In the genomic region with DNA sequence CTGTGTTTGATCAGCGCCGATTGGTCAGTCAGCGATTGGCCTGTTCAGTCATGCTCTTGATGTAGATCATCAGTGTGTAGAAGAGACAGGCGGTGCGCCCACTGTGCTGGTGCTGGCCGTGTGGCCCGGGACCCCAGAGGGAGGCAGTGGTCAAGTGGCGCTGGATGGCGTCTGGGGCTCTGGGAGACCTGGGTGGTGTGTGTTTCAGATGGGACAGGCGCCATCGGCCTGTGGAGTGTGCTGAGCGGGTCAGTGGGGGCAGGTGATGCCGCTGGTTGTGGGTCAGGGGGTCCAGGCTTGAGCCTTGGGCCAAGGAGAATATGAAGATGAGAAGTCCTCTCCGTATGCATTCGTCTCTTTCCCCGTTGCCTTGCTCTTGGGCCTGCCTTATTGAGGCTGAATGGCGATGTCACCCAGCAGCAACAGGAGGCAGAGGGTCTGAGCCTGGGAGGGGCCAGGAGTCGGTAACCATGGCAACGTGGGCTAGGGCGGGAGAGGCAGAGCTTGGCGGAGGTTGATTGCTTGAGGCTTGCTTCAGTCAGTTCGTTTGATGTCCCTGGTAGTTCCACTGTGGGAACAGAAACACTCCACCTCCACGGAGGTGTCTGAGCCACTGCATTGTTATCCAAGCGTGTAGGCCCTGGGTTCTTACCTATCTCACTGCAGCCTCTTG, we compare ENCODE assay signal across 15 cellular contexts.
A peak's percentile ranks its signal among the peaks of the same experiment; 100 is the strongest.
DNase-seq lines count a peak whose midpoint lies in the region; ATAC-seq and FAIRE-seq lines count a peak whose summit lies in the region.
"Had no signal": no experiment of that assay in that cellular context is flagged by ENCODE, and none has a peak within 500 bp of the region (broad histone marks: within the 10 kb centered on the region; RNA-seq: fewer than 3 reads in every experiment).

No MANE protein-coding gene starts in this region.

- FAIRE-seq in small intestine (lab: Jason Lieb, UNC), result no peak

- peaks cover 0 to 3% of the 10 kb centered on the region in 2 donors for H3K4me1 ChIP-seq in small intestine (ENCODE audit: control insufficient read depth in 2 of 2, insufficient read depth in 1 of 2, low read depth in 1 of 2, low read length in 1 of 2)

- H3K27ac ChIP-seq in small intestine (ENCODE audit: low read depth in 1 of 2, low read length in 1 of 2), result no peak overlapping the region
- H3K27ac ChIP-seq: PC-9 had no signal

- H3K4me1 Mint-ChIP-seq in activated T-cell treated with anti-CD3 and anti-CD28 coated beads, Interleukin-2, amount 50 U/mL, for 72 hours (ENCODE audit: low read depth), result peaks cover 59% of the 10 kb centered on the region
- peaks cover 80% of the 10 kb centered on the region for H3K4me1 Mint-ChIP-seq in stimulated activated memory B cell treated with anti-CD40 and anti-IgM and Interleukin-4, amounts not matched to agents 10 μg/mL and 1 μg/mL and 100 μg/mL, for 72 hours

- no peaks in the 10 kb centered on the region for H3K27me3 Mint-ChIP-seq in activated T-cell treated with anti-CD3 and anti-CD28 coated beads, Interleukin-2, amount 50 U/mL, for 72 hours (ENCODE audit: low read depth)
- H3K27me3 Mint-ChIP-seq in stimulated activated memory B cell treated with anti-CD40 and anti-IgM and Interleukin-4, amounts not matched to agents 10 μg/mL and 1 μg/mL and 100 μg/mL, for 72 hours, result no peaks in the 10 kb centered on the region

- H3K27ac Mint-ChIP-seq in activated T-cell treated with anti-CD3 and anti-CD28 coated beads, Interleukin-2, amount 50 U/mL, for 72 hours, result peak overlapping the region; percentile 75
- peak overlapping the region; percentile 99 for H3K27ac Mint-ChIP-seq in stimulated activated memory B cell treated with anti-CD40 and anti-IgM and Interleukin-4, amounts not matched to agents 10 μg/mL and 1 μg/mL and 100 μg/mL, for 72 hours

- H3K36me3 ChIP-seq in small intestine (ENCODE audit: control insufficient read depth in 2 of 2, insufficient read depth in 2 of 2, low read length in 2 of 2), result peaks cover 8 to 19% of the 10 kb centered on the region in 2 donors

- H3K9me3 Mint-ChIP-seq in activated T-cell treated with anti-CD3 and anti-CD28 coated beads, Interleukin-2, amount 50 U/mL, for 72 hours, result peaks cover 2 to 4% of the 10 kb centered on the region in 2 donors
- H3K9me3 Mint-ChIP-seq in stimulated activated memory B cell treated with anti-CD40 and anti-IgM and Interleukin-4, amounts not matched to agents 10 μg/mL and 1 μg/mL and 100 μg/mL, for 72 hours, result peaks cover 11% of the 10 kb centered on the region

- no peaks in the 10 kb centered on the region for H3K9me3 ChIP-seq in small intestine (ENCODE audit: control insufficient read depth, low read depth)

- peaks cover 17 to 56% of the 10 kb centered on the region in 2 donors for H3K36me3 Mint-ChIP-seq in activated T-cell treated with anti-CD3 and anti-CD28 coated beads, Interleukin-2, amount 50 U/mL, for 72 hours (ENCODE audit: insufficient read depth in 2 of 2)
- H3K36me3 Mint-ChIP-seq in stimulated activated memory B cell treated with anti-CD40 and anti-IgM and Interleukin-4, amounts not matched to agents 10 μg/mL and 1 μg/mL and 100 μg/mL, for 72 hours, result peaks cover 93% of the 10 kb centered on the region

- H3K27me3 ChIP-seq in small intestine (ENCODE audit: control insufficient read depth in 2 of 2, insufficient read depth in 2 of 2, low read length in 2 of 2), result no peaks in the 10 kb centered on the region

- no peak for ATAC-seq in activated T-cell treated with anti-CD3 and anti-CD28 coated beads, Interleukin-2, amount 50 U/mL, for 72 hours (replicated peaks in 1 of 2)
- no peak for ATAC-seq in stimulated activated memory B cell treated with anti-CD40 and anti-IgM and Interleukin-4, amounts not matched to agents 10 μg/mL and 1 μg/mL and 100 μg/mL, for 72 hours

- 85 to 92% (median 91%) methylated on average over 24 of the region's 24 CpGs for WGBS in small intestine, 3 donors

- H3K4me3 ChIP-seq in small intestine (ENCODE audit: low read depth in 1 of 2, low read length in 2 of 2), result no peak overlapping the region
- H3K4me3 ChIP-seq: PC-9 had no signal

- no peak for DNase-seq in activated T-cell treated with anti-CD3 and anti-CD28 coated beads, Interleukin-2, amount 50 U/mL, for 72 hours
- no peak for DNase-seq in activated T-cell treated with anti-CD3 and anti-CD28 coated beads, Interleukin-2, amount 50 U/mL, for 1 hour
- DNase-seq in NCI-H2227 treated with DMSO at 0.1 percent for 48 hours (lab: John Stamatoyannopoulos, UW), result peak; percentile 11
- DNase-seq in islet precursor cell, result peak; percentile 70
- no peak for DNase-seq in NOMO-1 treated with dmso at 0.1 percent for 144 hours (lab: John Stamatoyannopoulos, UW; ENCODE audit: unreplicated experiment)
- DNase-seq in small intestine, result no peak
- DNase-seq in amniotic stem cell (lab: John Stamatoyannopoulos, UW), result no peak
- DNase-seq: AML-193; effector memory CD4-positive, alpha-beta T cell; EL; foreskin melanocyte; PC-9; stimulated activated CD8-positive, alpha-beta memory T cell treated with anti-CD3 and anti-CD28 coated beads, Interleukin-4, amount 100 ng/mL, for 48 hours; T-helper 9 cell had no signal

- H3K4me3 Mint-ChIP-seq in activated T-cell treated with anti-CD3 and anti-CD28 coated beads, Interleukin-2, amount 50 U/mL, for 72 hours, result no peak overlapping the region
- peak overlapping the region; percentile 89 for H3K4me3 Mint-ChIP-seq in stimulated activated memory B cell treated with anti-CD40 and anti-IgM and Interleukin-4, amounts not matched to agents 10 μg/mL and 1 μg/mL and 100 μg/mL, for 72 hours

Comparison
In these comparisons a context has a peak if more than half of its experiments do, and no peak if none do; other contexts are left out.
1. DNase-seq: peak in NCI-H2227 treated with DMSO at 0.1 percent for 48 hours (single experiment) and islet precursor cell (single experiment); none in activated T-cell treated with anti-CD3 and anti-CD28 coated beads, Interleukin-2, amount 50 U/mL, for 72 hours (0 of 2), activated T-cell treated with anti-CD3 and anti-CD28 coated beads, Interleukin-2, amount 50 U/mL, for 1 hour (single experiment), NOMO-1 treated with dmso at 0.1 percent for 144 hours (single experiment), small intestine (single experiment) and amniotic stem cell (single experiment).